8 cellular contexts compared by ENCODE assay signal in the genomic region with DNA sequence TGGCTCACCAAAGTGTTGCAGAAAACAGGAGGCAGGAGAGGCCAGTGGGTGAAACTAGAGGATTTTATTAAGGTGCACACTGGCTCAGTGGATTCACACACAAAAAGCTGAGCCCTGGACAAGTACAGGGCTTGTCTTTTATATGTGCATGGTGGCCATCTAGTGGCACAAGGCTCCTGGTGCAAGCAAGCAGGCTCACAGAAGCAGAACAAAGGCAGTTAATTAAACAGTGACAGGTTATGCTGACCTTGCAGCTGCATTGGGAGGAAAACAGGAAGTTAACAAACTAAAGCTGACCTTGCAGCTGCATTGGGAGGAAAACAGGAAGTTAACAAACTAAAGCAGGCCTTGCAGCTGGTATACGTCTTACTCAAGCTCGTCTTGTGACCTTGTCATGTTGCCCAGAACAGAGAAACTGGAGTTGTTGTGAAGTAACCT.
DNase-seq lines count a peak whose midpoint lies in the region; ATAC-seq and TF ChIP-seq lines count a peak whose summit lies in the region.

No MANE protein-coding gene starts in this region.

- H3K4me1 ChIP-seq in colonic mucosa (no peaks in the 10 kb centered on the region), left lung (no peaks in the 10 kb centered on the region)

- H3K27me3 Mint-ChIP-seq in natural killer cell treated with Interleukin-12 subunit alpha and Interleukin-12 subunit beta and Interleukin-15 and Interleukin-18, amount 100 ng/mL, for 72 hours: no peaks in the 10 kb centered on the region

- DNase-seq in A172 (ENCODE audit: low spot score) (peak; percentile 3), GM12864 (ENCODE audit: low read depth) (peak; percentile 30), NCI-H2029 (lab: John Stamatoyannopoulos, UW) (peak; percentile 61), colonic mucosa (peak; percentile 33), left lung (no peak), cerebellum (ENCODE audit: low spot score) (no peak)
- DNase-seq in natural killer cell treated with Interleukin-12 subunit alpha and Interleukin-12 subunit beta and Interleukin-15 and Interleukin-18, amount 100 ng/mL, for 72 hours (ENCODE audit: low spot score): no peak

- peaks cover 22% of the 10 kb centered on the region for H3K36me3 Mint-ChIP-seq in natural killer cell treated with Interleukin-12 subunit alpha and Interleukin-12 subunit beta and Interleukin-15 and Interleukin-18, amount 100 ng/mL, for 72 hours

- H3K4me3 Mint-ChIP-seq in natural killer cell treated with Interleukin-12 subunit alpha and Interleukin-12 subunit beta and Interleukin-15 and Interleukin-18, amount 100 ng/mL, for 72 hours: no peak overlapping the region

- ATAC-seq in HG02588 (IDR thresholded peaks at IDR 0.05; ENCODE audit: unreplicated experiment) (no peak), left lung (no peak)
- no peak for ATAC-seq in natural killer cell treated with Interleukin-12 subunit alpha and Interleukin-12 subunit beta and Interleukin-15 and Interleukin-18, amount 100 ng/mL, for 72 hours

- intact Hi-C loops in colonic mucosa (cut with DNase I): no loop called here
- intact Hi-C loops in left lung (cut with DNase I): no loop called here

- H3K9ac ChIP-seq in colonic mucosa (ENCODE audit: low read depth in 2 of 2, low read length in 2 of 2): no peak overlapping the region

- H3K4me1 Mint-ChIP-seq in natural killer cell treated with Interleukin-12 subunit alpha and Interleukin-12 subunit beta and Interleukin-15 and Interleukin-18, amount 100 ng/mL, for 72 hours (ENCODE audit: low read depth in 2 of 2): no peaks in the 10 kb centered on the region

- no peak overlapping the region for H3K27ac Mint-ChIP-seq in natural killer cell treated with Interleukin-12 subunit alpha and Interleukin-12 subunit beta and Interleukin-15 and Interleukin-18, amount 100 ng/mL, for 72 hours

- peaks cover 14% of the 10 kb centered on the region for H3K9me3 ChIP-seq in colonic mucosa
- peaks cover 0 to 79% of the 10 kb centered on the region in 2 donors for H3K9me3 ChIP-seq in left lung

- H3K4me3 ChIP-seq in GM12864 (ENCODE audit: low read depth, low read length) (no peak overlapping the region), colonic mucosa (no peak overlapping the region), left lung (no peak overlapping the region)

- no peak overlapping the region for H3K27ac ChIP-seq in colonic mucosa
- no peak overlapping the region for H3K27ac ChIP-seq in left lung

- peaks cover 14% of the 10 kb centered on the region for H3K9me3 Mint-ChIP-seq in natural killer cell treated with Interleukin-12 subunit alpha and Interleukin-12 subunit beta and Interleukin-15 and Interleukin-18, amount 100 ng/mL, for 72 hours

- TF ChIP-seq CTCF in GM12864 (IDR thresholded peaks at IDR 0.05; ENCODE audit: low read depth, low read length, missing control alignments) (peak; percentile 50), colonic mucosa (IDR thresholded peaks at IDR 0.05) (peak; percentile 15), left lung (IDR thresholded peaks at IDR 0.05) (no peak)

- H3K36me3 ChIP-seq in colonic mucosa (no peaks in the 10 kb centered on the region), left lung (peaks cover 0 to 4% of the 10 kb centered on the region in 2 donors)

- H3K27me3 ChIP-seq in colonic mucosa (no peaks in the 10 kb centered on the region), left lung (no peaks in the 10 kb centered on the region)

Comparison
In these comparisons a context has a peak if more than half of its experiments do, and no peak if none do; other contexts are left out.
1. DNase-seq: peak in A172 (single experiment), GM12864 (single experiment), NCI-H2029 (single experiment) and colonic mucosa (single experiment); none in left lung (0 of 2), natural killer cell treated with Interleukin-12 subunit alpha and Interleukin-12 subunit beta and Interleukin-15 and Interleukin-18, amount 100 ng/mL, for 72 hours (single experiment) and cerebellum (single experiment).
2. CTCF ChIP-seq: peak in GM12864 (single experiment) and colonic mucosa (single experiment); none in left lung (0 of 2).